In the genomic region with DNA sequence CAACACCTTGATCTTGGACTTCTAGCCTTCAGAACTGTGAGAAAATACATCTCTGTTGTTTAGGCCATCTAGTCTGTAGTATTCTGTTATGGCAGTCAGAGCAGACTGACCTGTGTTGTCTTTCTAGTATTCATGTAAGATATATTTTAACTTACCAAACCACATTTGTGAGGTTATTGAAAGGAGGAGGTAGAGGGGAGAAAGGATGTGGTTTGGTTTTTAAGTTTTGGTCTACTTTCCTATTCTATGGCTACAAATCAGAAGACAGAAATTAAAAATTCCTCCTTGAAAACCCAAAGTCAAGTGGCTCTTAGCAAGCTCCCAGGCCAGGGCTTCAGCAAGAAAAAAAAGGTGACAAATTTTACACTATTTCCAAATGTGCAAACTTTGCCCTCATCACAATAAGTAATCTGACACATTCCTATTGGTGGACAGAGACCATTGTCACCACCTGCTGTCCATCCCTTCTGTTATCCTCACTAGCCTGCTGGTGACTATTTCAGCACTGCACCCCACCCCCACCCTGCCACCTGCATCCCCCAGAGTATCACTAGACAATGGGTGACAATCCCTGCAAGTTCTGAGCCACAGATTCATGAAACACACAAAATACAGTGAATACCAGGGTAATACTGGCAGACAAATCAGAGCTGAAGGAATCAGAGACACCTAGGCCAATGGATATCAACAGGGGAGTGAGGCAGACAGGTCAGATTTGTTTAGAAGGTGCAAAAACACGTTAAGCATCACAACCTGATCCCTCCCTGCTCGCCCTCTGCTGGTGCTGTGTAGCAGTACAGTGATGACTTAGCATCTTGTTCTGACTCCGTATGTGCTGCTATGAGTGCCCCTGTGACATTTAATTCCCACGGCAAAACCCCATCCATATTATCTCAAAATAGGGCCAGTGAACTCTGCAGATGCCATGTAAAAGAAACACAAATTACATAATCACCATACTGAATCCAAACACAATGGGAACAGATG, we compare ENCODE assay signal across 9 cellular contexts.
DNase-seq lines count a peak whose midpoint lies in the region; ATAC-seq and TF ChIP-seq lines count a peak whose summit lies in the region.
"Had no signal": no experiment of that assay in that cellular context is flagged by ENCODE, and none has a peak within 500 bp of the region (broad histone marks: within the 10 kb centered on the region; RNA-seq: fewer than 3 reads in every experiment).

No MANE protein-coding gene starts in this region.

- in situ Hi-C loops in gastrocnemius medialis (cut with MboI; ENCODE audit: low sequenced_read_pairs in 4 of 4) = no loop called here

- H3K36me3 ChIP-seq in adipocyte (ENCODE audit: control insufficient read depth, insufficient read depth, low read length, severe bottlenecking) = peaks cover 44% of the 10 kb centered on the region
- H3K36me3 ChIP-seq in gastrocnemius medialis = no peaks in the 10 kb centered on the region
- H3K36me3 ChIP-seq: SJSA1 had no signal

- H3K27ac ChIP-seq in gastrocnemius medialis = no peak overlapping the region
- H3K27ac ChIP-seq: SJSA1 had no signal

- peaks cover 20% of the 10 kb centered on the region for H3K4me1 ChIP-seq in adipocyte (ENCODE audit: control insufficient read depth, insufficient read depth, low read length)
- no peaks in the 10 kb centered on the region for H3K4me1 ChIP-seq in gastrocnemius medialis
- H3K4me1 ChIP-seq: SJSA1 had no signal

- H3K4me3 ChIP-seq in adipocyte (ENCODE audit: low read length) (no peak overlapping the region), gastrocnemius medialis (no peak overlapping the region)
- H3K4me3 ChIP-seq: SJSA1 had no signal

- peaks cover 14% of the 10 kb centered on the region for H3K9me3 ChIP-seq in adipocyte (ENCODE audit: control insufficient read depth, low read length)
- no peaks in the 10 kb centered on the region for H3K9me3 ChIP-seq in gastrocnemius medialis
- H3K9me3 ChIP-seq: SJSA1 had no signal

- DNase-seq in CD1c-positive myeloid dendritic cell (ENCODE audit: extremely low spot score) = peak; percentile 9
- DNase-seq in SKM-1 treated with dmso at 0.1 percent for 144 hours (lab: John Stamatoyannopoulos, UW; ENCODE audit: unreplicated experiment) = peak; percentile 1
- DNase-seq in adipocyte (ENCODE audit: low read depth) = peak; percentile 15
- no peak for DNase-seq in left lobe of liver (ENCODE audit: low spot score)
- peak; percentile 10 for DNase-seq in stromal cell of bone marrow (ENCODE audit: low read depth)
- DNase-seq in gastrocnemius medialis = no peak

- intact Hi-C loops in gastrocnemius medialis (cut with DNase I; ENCODE audit: low total_unique reads) = no loop called here

- no peak for TF ChIP-seq POLR2A in gastrocnemius medialis (IDR thresholded peaks at IDR 0.05)

- peak in 2 of 5 experiments; percentile 10 to 28 for TF ChIP-seq CTCF in gastrocnemius medialis (IDR thresholded peaks at IDR 0.05 in 4 of 5, conservative IDR thresholded peaks at IDR 0.05 in 1 of 5)

- peak; percentile 93 for ATAC-seq in GM18907 (IDR thresholded peaks at IDR 0.05; ENCODE audit: unreplicated experiment)
- ATAC-seq in HG03196 (IDR thresholded peaks at IDR 0.05; ENCODE audit: unreplicated experiment) = peak; percentile 73
- ATAC-seq in left lobe of liver = peak; percentile 46
- no peak for ATAC-seq in gastrocnemius medialis

- H3K27me3 ChIP-seq in adipocyte (replicated peaks; ENCODE audit: control insufficient read depth, insufficient read depth, low read length) (no peaks in the 10 kb centered on the region), gastrocnemius medialis (no peaks in the 10 kb centered on the region)
- H3K27me3 ChIP-seq: SJSA1 had no signal

- no peak overlapping the region for H3K9ac ChIP-seq in adipocyte (ENCODE audit: low read length)

Comparison
In these comparisons a context has a peak if more than half of its experiments do, and no peak if none do; other contexts are left out.
1. DNase-seq: peak in CD1c-positive myeloid dendritic cell (single experiment), SKM-1 treated with dmso at 0.1 percent for 144 hours (single experiment), adipocyte (single experiment) and stromal cell of bone marrow (single experiment); none in left lobe of liver (single experiment) and gastrocnemius medialis (0 of 2).
2. ATAC-seq: peak in GM18907 (single experiment), HG03196 (single experiment) and left lobe of liver (single experiment); none in gastrocnemius medialis (0 of 2).